Comparison of ENCODE assay signal across 27 cellular contexts in genomic region chr6:25555188-25555587, GRCh38.
"Had no signal": no experiment of that assay in that cellular context is flagged by ENCODE, and none has a peak within 500 bp of the region (broad histone marks: within the 10 kb centered on the region; RNA-seq: fewer than 3 reads in every experiment).

No MANE protein-coding gene starts in this region.

- H3K27ac ChIP-seq: stomach, suprapubic skin, testis, thoracic aorta, thyroid gland, tibial artery, tibial nerve, transverse colon, upper lobe of left lung, upper lobe of right lung, uterus, vagina had no signal

- ATAC-seq: stimulated activated effector memory CD8-positive, alpha-beta T cell treated with anti-CD3 and anti-CD28 coated beads, Interleukin-12 subunit alpha, Interleukin-12 subunit beta, amount 100 ng/mL, for 72 hours; stimulated activated memory B cell treated with anti-CD40 and anti-IgM and Interleukin-4, amounts not matched to agents 10 μg/mL and 1 μg/mL and 100 μg/mL, for 72 hours; stimulated activated naive B cell treated with anti-CD40 and anti-IgM and Interleukin-4, amounts not matched to agents 10 μg/mL and 1 μg/mL and 100 μg/mL, for 72 hours; stimulated activated naive CD8-positive, alpha-beta T cell treated with anti-CD3 and anti-CD28 coated beads, Interleukin-15, amount 100 ng/mL, for 72 hours; stimulated activated naive CD8-positive, alpha-beta T cell treated with anti-CD3 and anti-CD28 coated beads, Interleukin-15, Interleukin-2, amounts not matched to agents 100 U/mL and 50 U/mL, for 24 hours; upper lobe of right lung had no signal

- H3K27me3 ChIP-seq: stomach, suprapubic skin, testis, thyroid gland, tibial artery, tibial nerve, transverse colon, upper lobe of left lung, upper lobe of right lung, uterus, vagina had no signal

- FAIRE-seq: urothelium cell line had no signal

- H3K4me3 ChIP-seq: stomach, suprapubic skin, testis, thoracic aorta, thyroid gland, tibial artery, tibial nerve, transverse colon, upper lobe of left lung, upper lobe of right lung, uterus, vagina had no signal

- H3K9me3 ChIP-seq: stomach, suprapubic skin, testis, thoracic aorta, thyroid gland, tibial artery, tibial nerve, transverse colon, upper lobe of left lung, upper lobe of right lung, uterus, vagina had no signal

- H3K36me3 ChIP-seq: suprapubic skin, thyroid gland, tibial nerve, transverse colon, upper lobe of left lung, upper lobe of right lung, uterus, vagina had no signal

- DNase-seq: stimulated activated CD4-positive, alpha-beta T cell treated with anti-CD3 and anti-CD28 coated beads, Interleukin-2, amount 100 ng/mL, for 48 hours; stimulated activated CD4-positive, alpha-beta T cell treated with anti-CD3 and anti-CD28 coated beads, Interleukin-4, amount 100 ng/mL, for 1 hour; stimulated activated CD4-positive, alpha-beta T cell treated with anti-CD3 and anti-CD28 coated beads, Interleukin-4, amount 100 ng/mL, for 24 hours; stimulated activated CD4-positive, alpha-beta T cell treated with anti-CD3 and anti-CD28 coated beads, Interleukin-4, amount 100 ng/mL, for 4 hours; stimulated activated CD8-positive, alpha-beta memory T cell treated with anti-CD3 and anti-CD28 coated beads, Interleukin-4, amount 100 ng/mL, for 48 hours; stimulated activated naive B cell treated with anti-CD40 and anti-IgM and Interleukin-4, amounts not matched to agents 10 μg/mL and 1 μg/mL and 100 μg/mL, for 72 hours; stimulated activated naive CD4-positive, alpha-beta T cell; stimulated activated naive CD4-positive, alpha-beta T cell treated with Interleukin-2 at 50 U/mL for 16 hours; stimulated activated naive CD8-positive, alpha-beta T cell treated with anti-CD3 and anti-CD28 coated beads, Interleukin-15, amount 100 ng/mL, for 72 hours; stimulated activated naive CD8-positive, alpha-beta T cell treated with anti-CD3 and anti-CD28 coated beads, Interleukin-15, Interleukin-2, amounts not matched to agents 100 U/mL and 50 U/mL, for 24 hours; stomach; substantia nigra; testis; thyroid gland; tibial artery; transverse colon; trophoblast cell; upper lobe of left lung; upper lobe of right lung; uterus had no signal

- H3K4me1 ChIP-seq: stomach, suprapubic skin, testis, thyroid gland, tibial artery, transverse colon, upper lobe of left lung, upper lobe of right lung, uterus, vagina had no signal
